15 cellular contexts compared by ENCODE assay signal in genomic region chr4:95018845-95019244, GRCh38.
DNase-seq lines count a peak whose midpoint lies in the region; ATAC-seq and TF ChIP-seq lines count a peak whose summit lies in the region.
"Had no signal": no experiment of that assay in that cellular context is flagged by ENCODE, and none has a peak within 500 bp of the region (broad histone marks: within the 10 kb centered on the region; RNA-seq: fewer than 3 reads in every experiment).

No MANE protein-coding gene starts in this region.

- H3K4me3 ChIP-seq in thoracic aorta = peak overlapping the region; percentile 24
- H3K4me3 ChIP-seq: BLaER1 had no signal

- ATAC-seq in left lobe of liver = peak; percentile 56
- no peak for ATAC-seq in thoracic aorta (ENCODE audit: insufficient number of reproducible peaks, low FRiP score, low read depth)
- ATAC-seq in GM21447 (IDR thresholded peaks at IDR 0.05; ENCODE audit: unreplicated experiment) = no peak
- ATAC-seq: CD8-positive, alpha-beta T cell; PC-3 had no signal

- no peaks in the 10 kb centered on the region for H3K36me3 ChIP-seq in thoracic aorta
- H3K36me3 ChIP-seq: BLaER1 had no signal

- no peak overlapping the region for H3K27ac ChIP-seq in thoracic aorta
- H3K27ac ChIP-seq: BLaER1 had no signal

- no peaks in the 10 kb centered on the region for H3K9me3 ChIP-seq in thoracic aorta
- H3K9me3 ChIP-seq: BLaER1 had no signal

- peaks cover 14 to 23% of the 10 kb centered on the region in 2 donors for H3K4me1 ChIP-seq in thoracic aorta (ENCODE audit: control insufficient read depth in 1 of 2, low read depth in 2 of 2)
- H3K4me1 ChIP-seq: BLaER1 had no signal

- H3K27me3 ChIP-seq in thoracic aorta (replicated peaks; ENCODE audit: insufficient read depth) = no peaks in the 10 kb centered on the region
- H3K27me3 ChIP-seq: BLaER1 had no signal

- no peak for TF ChIP-seq CTCF in thoracic aorta (IDR thresholded peaks at IDR 0.05)

- peak; percentile 26 for DNase-seq in NCI-H510A treated with DMSO at 0.1 percent for 48 hours (lab: John Stamatoyannopoulos, UW)
- no peak for DNase-seq in NCI-H510A (lab: John Stamatoyannopoulos, UW)
- peak; percentile 87 for DNase-seq in NCI-H82 (lab: John Stamatoyannopoulos, UW)
- DNase-seq in left lobe of liver (ENCODE audit: low spot score) = no peak
- DNase-seq in thoracic aorta (ENCODE audit: low spot score) = no peak
- no peak for DNase-seq in H4 (ENCODE audit: low spot score)
- DNase-seq in OCI-M2 (lab: John Stamatoyannopoulos, UW; ENCODE audit: unreplicated experiment) = no peak
- DNase-seq: CD8-positive, alpha-beta T cell; H9; MM.1S; NCI-H187 treated with DMSO at 0.1 percent for 48 hours; NCI-H226; PC-3 had no signal

Comparison
In these comparisons a context has a peak if more than half of its experiments do, and no peak if none do; other contexts are left out.
1. DNase-seq: peak in NCI-H510A treated with DMSO at 0.1 percent for 48 hours (single experiment) and NCI-H82 (single experiment); none in NCI-H510A (single experiment), left lobe of liver (single experiment), thoracic aorta (single experiment), H4 (single experiment) and OCI-M2 (single experiment).